ENCODE assay signal across 23 cellular contexts in the genomic region with DNA sequence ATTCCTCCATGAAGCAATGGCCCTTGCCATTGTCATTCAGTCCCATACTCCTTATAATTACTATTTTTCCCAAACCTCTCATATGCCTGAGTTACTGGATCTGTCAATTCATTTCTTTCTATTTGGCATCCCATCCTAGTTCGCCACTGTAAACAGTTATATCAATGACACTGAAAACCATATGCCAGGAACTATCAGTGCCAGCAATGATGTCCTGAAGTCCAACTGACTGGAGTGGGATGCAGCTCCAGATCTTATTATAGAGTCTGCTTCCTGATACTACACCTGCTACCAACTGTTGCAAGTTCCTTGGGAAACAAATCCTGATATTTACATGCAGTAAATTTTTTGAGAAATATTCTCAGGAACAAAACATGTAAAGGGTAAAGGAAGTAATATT. TPM values are rescaled to one million over a fixed set of nuclear protein-coding genes. Genes with fewer than 3 reads are reported as not detected.
"Had no signal": no experiment of that assay in that cellular context is flagged by ENCODE, and none has a peak within 500 bp of the region (broad histone marks: within the 10 kb centered on the region; RNA-seq: fewer than 3 reads in every experiment).

No MANE protein-coding gene starts in this region.

- H3K27me3 ChIP-seq: esophagus muscularis mucosa, gastroesophageal sphincter, heart left ventricle, hepatocyte, left lung, neutrophil, pancreas, right lobe of liver, thyroid gland, vagina had no signal

- DNase-seq: effector memory CD4-positive, alpha-beta T cell; foreskin keratinocyte; heart left ventricle; kidney; left cardiac atrium; left lung; mesenchymal stem cell; mucosa of descending colon; naive B cell; pancreas; right lobe of liver; small intestine; stimulated activated CD4-positive, alpha-beta T cell treated with anti-CD3 and anti-CD28 coated beads, Interleukin-15, amount 100 ng/mL, for 24 hours; stimulated activated CD4-positive, alpha-beta T cell treated with anti-CD3 and anti-CD28 coated beads, Interleukin-2, amount 100 ng/mL, for 48 hours; stimulated activated naive B cell treated with anti-CD40 and anti-IgM and Interleukin-4, amounts not matched to agents 10 μg/mL and 1 μg/mL and 100 μg/mL, for 72 hours; thyroid gland; trophoblast cell had no signal

- H3K4me3 ChIP-seq: esophagus muscularis mucosa, gastroesophageal sphincter, heart left ventricle, hepatocyte, left lung, mucosa of descending colon, pancreas, right lobe of liver, thyroid gland, vagina had no signal

- H3K27ac ChIP-seq: esophagus muscularis mucosa, foreskin keratinocyte, gastroesophageal sphincter, heart left ventricle, hepatocyte, left lung, neutrophil, pancreas, right lobe of liver, thyroid gland, vagina had no signal

- H3K9me3 ChIP-seq: mucosa of descending colon, neutrophil, pancreas, right lobe of liver, thyroid gland, vagina had no signal

- H3K4me1 ChIP-seq: esophagus muscularis mucosa, foreskin keratinocyte, gastroesophageal sphincter, left lung, pancreas, right lobe of liver, thyroid gland, vagina had no signal

- H3K36me3 ChIP-seq: esophagus muscularis mucosa, gastroesophageal sphincter, heart left ventricle, left lung, neutrophil, pancreas, right lobe of liver, thyroid gland, vagina had no signal

RNA-seq across cellular contexts. Expression of gene BANK1, which starts 27.0 kb away (rescaled TPM):
- total RNA-seq: lung microvascular endothelial cell had no signal
